14 cellular contexts compared by ENCODE assay signal in the genomic region with DNA sequence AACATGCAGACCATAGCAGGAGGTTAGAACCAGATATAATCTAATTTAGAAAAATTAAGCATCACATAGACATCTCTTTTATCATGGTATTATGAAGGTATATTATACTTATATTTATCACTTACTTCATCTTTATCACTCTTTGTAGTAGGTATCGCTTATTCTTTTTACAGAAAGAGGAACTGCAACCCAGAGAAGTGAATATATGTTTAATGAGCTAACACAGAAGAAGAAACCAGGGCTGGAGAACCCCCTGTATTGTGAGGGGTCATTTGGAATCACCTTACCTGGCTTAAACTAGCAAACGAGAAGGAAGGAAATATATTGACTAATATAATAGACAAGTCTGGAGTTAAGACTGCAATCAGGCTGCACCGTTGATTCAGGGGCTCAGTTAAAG.
DNase-seq lines count a peak whose midpoint lies in the region; ATAC-seq and TF ChIP-seq lines count a peak whose summit lies in the region.
"Had no signal": no experiment of that assay in that cellular context is flagged by ENCODE, and none has a peak within 500 bp of the region (broad histone marks: within the 10 kb centered on the region; RNA-seq: fewer than 3 reads in every experiment).

No MANE protein-coding gene starts in this region.

- ATAC-seq in GM18870 (IDR thresholded peaks at IDR 0.05; ENCODE audit: unreplicated experiment) (peak; percentile 89), GM21619 (IDR thresholded peaks at IDR 0.05; ENCODE audit: unreplicated experiment) (peak; percentile 92), HG03175 (IDR thresholded peaks at IDR 0.05; ENCODE audit: unreplicated experiment) (peak; percentile 83)
- ATAC-seq: natural killer cell, Panc1 had no signal

- DNase-seq in germinal center (ENCODE audit: low spot score) = peak; percentile 32
- no peak for DNase-seq in NCI-H526 treated with DMSO at 0.1 percent for 48 hours (lab: John Stamatoyannopoulos, UW)
- DNase-seq in effector CD4-positive, alpha-beta T cell = no peak
- DNase-seq in DMS79 (lab: John Stamatoyannopoulos, UW) = no peak
- DNase-seq in tibial artery = no peak
- DNase-seq: central memory CD4-positive, alpha-beta T cell; DMS153; natural killer cell; NCI-H187; stimulated activated naive CD4-positive, alpha-beta T cell treated with Interleukin-2 at 50 U/mL for 16 hours had no signal

- no peak overlapping the region for H3K4me3 ChIP-seq in tibial artery

- TF ChIP-seq CTCF in tibial artery (IDR thresholded peaks at IDR 0.05) = no peak

- no peaks in the 10 kb centered on the region for H3K27me3 ChIP-seq in tibial artery

- no peaks in the 10 kb centered on the region for H3K36me3 ChIP-seq in tibial artery

- intact Hi-C loops in tibial artery (cut with DNase I; ENCODE audit: low total_unique reads) = no loop called here

- H3K27ac ChIP-seq in tibial artery = no peak overlapping the region

- H3K4me1 ChIP-seq in tibial artery = peaks cover 0 to 6% (median 2%) of the 10 kb centered on the region in 4 donors

- no peaks in the 10 kb centered on the region for H3K9me3 ChIP-seq in tibial artery
